In genomic region chr5:117487556-117487955, GRCh38 we compare ENCODE assay signal across 18 cellular contexts.
DNase-seq lines count a peak whose midpoint lies in the region; ATAC-seq and TF ChIP-seq lines count a peak whose summit lies in the region.
"Had no signal": no experiment of that assay in that cellular context is flagged by ENCODE, and none has a peak within 500 bp of the region (broad histone marks: within the 10 kb centered on the region; RNA-seq: fewer than 3 reads in every experiment).

No MANE protein-coding gene starts in this region.

- no peaks in the 10 kb centered on the region for H3K27me3 Mint-ChIP-seq in activated CD8-positive, alpha-beta T cell treated with anti-CD3 and anti-CD28 coated beads for 36 hours
- H3K27me3 Mint-ChIP-seq: B cell; CD4-positive, alpha-beta T cell; CD8-positive, alpha-beta memory T cell had no signal

- TF ChIP-seq CTCF in 22Rv1 (IDR thresholded peaks at IDR 0.05) (no peak), gastroesophageal sphincter (IDR thresholded peaks at IDR 0.05) (no peak)
- TF ChIP-seq CTCF in activated CD8-positive, alpha-beta T cell treated with anti-CD3 and anti-CD28 coated beads for 36 hours (IDR thresholded peaks at IDR 0.05) = no peak

- no peaks in the 10 kb centered on the region for H3K36me3 ChIP-seq in gastroesophageal sphincter
- H3K36me3 ChIP-seq: BLaER1, HAP-1 had no signal

- H3K4me1 Mint-ChIP-seq in activated CD8-positive, alpha-beta T cell treated with anti-CD3 and anti-CD28 coated beads for 36 hours (ENCODE audit: low read depth) = no peaks in the 10 kb centered on the region
- H3K4me1 Mint-ChIP-seq: B cell; CD14-positive monocyte; CD8-positive, alpha-beta memory T cell had no signal

- no peaks in the 10 kb centered on the region for H3K9me3 ChIP-seq in gastroesophageal sphincter
- H3K9me3 ChIP-seq: BLaER1, HAP-1 had no signal

- intact Hi-C loops in activated CD8-positive, alpha-beta T cell treated with anti-CD3 and anti-CD28 coated beads for 36 hours (cut with micrococcal nuclease) = no loop called here

- whole genome bisulfite sequencing in gastroesophageal sphincter (ENCODE audit: low coverage in 1 of 2), 2 donors = 80 to 86% methylated on average over 1 to 2 of the region's 4 CpGs

- no peak overlapping the region for H3K4me3 Mint-ChIP-seq in activated CD8-positive, alpha-beta T cell treated with anti-CD3 and anti-CD28 coated beads for 36 hours
- H3K4me3 Mint-ChIP-seq: B cell; CD14-positive monocyte; CD4-positive, alpha-beta T cell; CD8-positive, alpha-beta memory T cell had no signal

- no peak for TF ChIP-seq EP300 in gastroesophageal sphincter (IDR thresholded peaks at IDR 0.05)

- no peaks in the 10 kb centered on the region for H3K4me1 ChIP-seq in gastroesophageal sphincter
- H3K4me1 ChIP-seq: BLaER1, HAP-1 had no signal

- ATAC-seq in gastroesophageal sphincter = peak; percentile 36
- no peak for ATAC-seq in GM18909 (IDR thresholded peaks at IDR 0.05; ENCODE audit: poor library complexity, unreplicated experiment)
- no peak for ATAC-seq in GM21825 (IDR thresholded peaks at IDR 0.05; ENCODE audit: unreplicated experiment)
- no peak for ATAC-seq in activated CD8-positive, alpha-beta T cell treated with anti-CD3 and anti-CD28 coated beads for 36 hours
- ATAC-seq: GM12878 had no signal

- no peak overlapping the region for H3K4me3 ChIP-seq in gastroesophageal sphincter
- H3K4me3 ChIP-seq: BLaER1, GM12878, HAP-1 had no signal

- H3K27ac ChIP-seq in 22Rv1 (peak overlapping the region; percentile 82), gastroesophageal sphincter (no peak overlapping the region)
- H3K27ac ChIP-seq: BLaER1 had no signal

- CTCF ChIA-PET in activated CD8-positive, alpha-beta T cell treated with anti-CD3 and anti-CD28 coated beads for 36 hours (lab: Charles Lee) = no interaction called here

- peaks cover 3% of the 10 kb centered on the region for H3K9me3 Mint-ChIP-seq in activated CD8-positive, alpha-beta T cell treated with anti-CD3 and anti-CD28 coated beads for 36 hours

- H3K36me3 Mint-ChIP-seq in activated CD8-positive, alpha-beta T cell treated with anti-CD3 and anti-CD28 coated beads for 36 hours (ENCODE audit: low read depth) = no peaks in the 10 kb centered on the region
- H3K36me3 Mint-ChIP-seq: CD14-positive monocyte; CD8-positive, alpha-beta memory T cell had no signal

- no peak overlapping the region for H3K27ac Mint-ChIP-seq in activated CD8-positive, alpha-beta T cell treated with anti-CD3 and anti-CD28 coated beads for 36 hours
- H3K27ac Mint-ChIP-seq: B cell; CD14-positive monocyte; CD4-positive, alpha-beta T cell had no signal

- POLR2A ChIA-PET in activated CD8-positive, alpha-beta T cell treated with anti-CD3 and anti-CD28 coated beads for 36 hours (lab: Charles Lee) = no interaction called here

- TF ChIP-seq POLR2A in gastroesophageal sphincter (IDR thresholded peaks at IDR 0.05) = no peak

- no peaks in the 10 kb centered on the region for H3K27me3 ChIP-seq in gastroesophageal sphincter
- H3K27me3 ChIP-seq: BLaER1 had no signal

- peak; percentile 9 for DNase-seq in EH (ENCODE audit: low read depth)
- DNase-seq in amniotic epithelial cell (ENCODE audit: low read depth) = peak; percentile 72
- no peak for DNase-seq in NCI-H128 (lab: John Stamatoyannopoulos, UW; ENCODE audit: unreplicated experiment)
- DNase-seq in activated CD8-positive, alpha-beta T cell treated with anti-CD3 and anti-CD28 coated beads for 36 hours = no peak
- DNase-seq: CD4-positive, alpha-beta T cell; CD8-positive, alpha-beta memory T cell; DND-41; GDM1; GOT3 had no signal

Comparison
In these comparisons a context has a peak if more than half of its experiments do, and no peak if none do; other contexts are left out.
1. DNase-seq: peak in EH (single experiment) and amniotic epithelial cell (single experiment); none in NCI-H128 (single experiment) and activated CD8-positive, alpha-beta T cell treated with anti-CD3 and anti-CD28 coated beads for 36 hours (single experiment).